ENCODE assay signal across 1 cellular context in genomic region chr10:93088466-93088865, GRCh38.
A peak's percentile ranks its signal among the peaks of the same experiment; 100 is the strongest.
TF ChIP-seq lines count a peak whose summit lies in the region.

No MANE protein-coding gene starts in this region.

TF ChIP-seq in HepG2, 621 proteins besides CTCF, POLR2A, EP300 and RAD21:
- TF ChIP-seq ETV5 (CRISPR knock-in tag; IDR thresholded peaks at IDR 0.05; ENCODE audit: borderline replicate concordance) (no peak), CREB1 (IDR thresholded peaks at IDR 0.05) (peak; percentile 91), CREB1 (CRISPR knock-in tag; IDR thresholded peaks at IDR 0.05) (no peak), ATF7 (IDR thresholded peaks at IDR 0.05) (peak; percentile 88), ATF7 (CRISPR knock-in tag; IDR thresholded peaks at IDR 0.05) (no peak), HDAC2 (CRISPR knock-in tag; IDR thresholded peaks at IDR 0.05) (no peak)
